ENCODE assay signal across 8 cellular contexts in genomic region chr20:31822421-31823330, GRCh38. TPM values are rescaled to one million over a fixed set of nuclear protein-coding genes. Genes with fewer than 3 reads are reported as not detected.
DNase-seq lines count a peak whose midpoint lies in the region; ATAC-seq and TF ChIP-seq lines count a peak whose summit lies in the region.

No MANE protein-coding gene starts in this region.

- TF ChIP-seq POLR2A in NB4 (IDR thresholded peaks at IDR 0.05; ENCODE audit: extremely low read depth, insufficient read length) (no peak), heart left ventricle (IDR thresholded peaks at IDR 0.05) (peak in 1 of 2 donors; percentile 14)

- H3K36me3 ChIP-seq in BLaER1 treated with 17β-estradiol and CSF1 and Interleukin-3, amounts not matched to agents 10 nM and 100 nM = no peaks in the 10 kb centered on the region
- no peaks in the 10 kb centered on the region for H3K36me3 ChIP-seq in heart left ventricle

- H3K27me3 ChIP-seq in BLaER1 treated with 17β-estradiol and CSF1 and Interleukin-3, amounts not matched to agents 10 nM and 100 nM = peaks cover 0 to 11% (median 0%) of the 10 kb centered on the region in 11 experiments; a peak in 1 of 22 replicates
- no peaks in the 10 kb centered on the region for H3K27me3 ChIP-seq in heart left ventricle

- H3K27ac Mint-ChIP-seq in activated naive CD8-positive, alpha-beta T cell treated with anti-CD3 and anti-CD28 coated beads for 36 hours = no peak overlapping the region

- H3K4me1 ChIP-seq in BLaER1 treated with 17β-estradiol and CSF1 and Interleukin-3, amounts not matched to agents 10 nM and 100 nM = peaks cover 13 to 30% (median 23%) of the 10 kb centered on the region in 10 experiments
- peaks cover 0 to 21% (median 5%) of the 10 kb centered on the region in 12 donors for H3K4me1 ChIP-seq in heart left ventricle

- intact Hi-C loops in heart left ventricle (cut with DNase I) = loop anchor here (1.0 to 10.0 kb wide), 16 partner anchors 24 to 832 kb away; partner anchors contain the start of gene PDRG1 (in 4 of the 10)

- peak overlapping the region in 4 of 10 experiments; percentile 6 to 38 (median 22); a peak in 3 of 20 replicates for H3K4me3 ChIP-seq in BLaER1 treated with 17β-estradiol and CSF1 and Interleukin-3, amounts not matched to agents 10 nM and 100 nM
- H3K4me3 ChIP-seq in NB4 (ENCODE audit: low read depth, low read length) (no peak overlapping the region), heart left ventricle (no peak overlapping the region), retinal pigment epithelial cell (ENCODE audit: low read length) (peak overlapping the region; percentile 17)

- WGBS in heart left ventricle, 4 donors = 7 to 8% (median 7%) methylated on average over 14 to 29 of the region's 29 CpGs

- no peaks in the 10 kb centered on the region for H3K27me3 Mint-ChIP-seq in activated naive CD8-positive, alpha-beta T cell treated with anti-CD3 and anti-CD28 coated beads for 36 hours

- TF ChIP-seq CTCF in NB4 (IDR thresholded peaks at IDR 0.05; ENCODE audit: low read depth, low read length) (peak; percentile 88), heart left ventricle (IDR thresholded peaks at IDR 0.05) (peak; percentile 97 to 100 (median 99)), retinal pigment epithelial cell (conservative IDR thresholded peaks at IDR 0.05; ENCODE audit: low read depth, low read length) (peak; percentile 92)

- H3K9ac ChIP-seq in BLaER1 treated with 17β-estradiol and CSF1 and Interleukin-3, amounts not matched to agents 10 nM and 100 nM = peak overlapping the region in 7 of 11 experiments; percentile 16 to 60 (median 46); a peak in 11 of 22 replicates

- no peak overlapping the region for H3K4me3 Mint-ChIP-seq in activated naive CD8-positive, alpha-beta T cell treated with anti-CD3 and anti-CD28 coated beads for 36 hours

- no peaks in the 10 kb centered on the region for H3K9me3 Mint-ChIP-seq in activated naive CD8-positive, alpha-beta T cell treated with anti-CD3 and anti-CD28 coated beads for 36 hours

- no peaks in the 10 kb centered on the region for H3K36me3 Mint-ChIP-seq in activated naive CD8-positive, alpha-beta T cell treated with anti-CD3 and anti-CD28 coated beads for 36 hours

- peaks cover 3% of the 10 kb centered on the region for H3K4me1 Mint-ChIP-seq in activated naive CD8-positive, alpha-beta T cell treated with anti-CD3 and anti-CD28 coated beads for 36 hours

- H4K20me1 ChIP-seq in BLaER1 treated with 17β-estradiol and CSF1 and Interleukin-3, amounts not matched to agents 10 nM and 100 nM = peaks cover 0 to 22% (median 0%) of the 10 kb centered on the region in 11 experiments; a peak in 3 of 22 replicates

- H3K4me2 ChIP-seq in BLaER1 treated with 17β-estradiol and CSF1 and Interleukin-3, amounts not matched to agents 10 nM and 100 nM = peak overlapping the region; percentile 58 to 90 (median 75)

- DNase-seq in NB4 (ENCODE audit: low read depth) (peak; percentile 76), SW480 (ENCODE audit: low spot score) (peak; percentile 97), heart left ventricle (peak; percentile 81 to 91 (median 89)), retinal pigment epithelial cell (ENCODE audit: low read depth) (no peak)
- DNase-seq in activated naive CD8-positive, alpha-beta T cell treated with anti-CD3 and anti-CD28 coated beads for 36 hours = peak; percentile 75

- no peak overlapping the region for H3K27ac ChIP-seq in BLaER1 treated with 17β-estradiol and CSF1 and Interleukin-3, amounts not matched to agents 10 nM and 100 nM
- peak overlapping the region in 9 of 12 donors; percentile 7 to 66 (median 24) for H3K27ac ChIP-seq in heart left ventricle

- ATAC-seq in GM19463 (IDR thresholded peaks at IDR 0.05; ENCODE audit: unreplicated experiment) (peak; percentile 65), heart left ventricle (peak; percentile 75 to 90 (median 82)), GM21619 (IDR thresholded peaks at IDR 0.05; ENCODE audit: unreplicated experiment) (no peak)

- no peaks in the 10 kb centered on the region for H3K9me3 ChIP-seq in BLaER1 treated with 17β-estradiol and CSF1 and Interleukin-3, amounts not matched to agents 10 nM and 100 nM (replicated peaks in 1 of 11)
- H3K9me3 ChIP-seq in heart left ventricle = no peaks in the 10 kb centered on the region

RNA-seq across cellular contexts. Expression of gene MYLK2, which starts 3.5 kb away (rescaled TPM):
- total RNA-seq in activated naive CD8-positive, alpha-beta T cell treated with anti-CD3 and anti-CD28 coated beads for 36 hours = under 1 TPM; 0.21 to 0.36 TPM
- under 1 TPM in 8 of 9 donors, not detected in 1; 0.10 to 0.76 (median 0.17) TPM for total RNA-seq in heart left ventricle
- under 1 TPM; 0.15 to 0.23 TPM for polyA plus RNA-seq in heart left ventricle

RNA-seq across cellular contexts. Expression of gene FOXS1, which starts 22.7 kb away (rescaled TPM):
- not detected for total RNA-seq in activated naive CD8-positive, alpha-beta T cell treated with anti-CD3 and anti-CD28 coated beads for 36 hours
- 1 to 10 TPM; 1.9 to 6.0 (median 3.7) TPM for total RNA-seq in heart left ventricle
- polyA plus RNA-seq in heart left ventricle = 1 to 10 TPM; 2.5 to 4.9 TPM

RNA-seq across cellular contexts. Expression of gene DUSP15, which starts 47.7 kb away (rescaled TPM):
- not detected for total RNA-seq in activated naive CD8-positive, alpha-beta T cell treated with anti-CD3 and anti-CD28 coated beads for 36 hours
- total RNA-seq in heart left ventricle = 1 to 10 TPM; 1.0 to 7.4 (median 3.0) TPM
- 1 to 10 TPM in 1 of 2 donors, under 1 TPM in 1; 0.68 to 5.4 TPM for polyA plus RNA-seq in heart left ventricle

RNA-seq across cellular contexts. Expression of gene TTLL9, which starts 47.8 kb away (rescaled TPM):
- total RNA-seq in activated naive CD8-positive, alpha-beta T cell treated with anti-CD3 and anti-CD28 coated beads for 36 hours = not detected
- total RNA-seq in heart left ventricle = not detected
- not detected for polyA plus RNA-seq in heart left ventricle

Comparison
In these comparisons a context has a peak if more than half of its experiments do, and no peak if none do; other contexts are left out.
1. H3K27ac ChIP-seq: peak in heart left ventricle (9 of 12); none in BLaER1 treated with 17β-estradiol and CSF1 and Interleukin-3, amounts not matched to agents 10 nM and 100 nM (0 of 11).
2. Peak in every context shown above with its lines, with median percentiles within 50 percentile points of each other: CTCF ChIP-seq.